In genomic region chr5:61993446-61994017, GRCh38 we compare ENCODE assay signal across 16 cellular contexts.
DNase-seq lines count a peak whose midpoint lies in the region; ATAC-seq, FAIRE-seq and TF ChIP-seq lines count a peak whose summit lies in the region.
"Had no signal": no experiment of that assay in that cellular context is flagged by ENCODE, and none has a peak within 500 bp of the region (broad histone marks: within the 10 kb centered on the region; RNA-seq: fewer than 3 reads in every experiment).

No MANE protein-coding gene starts in this region.

- H4K8ac ChIP-seq in mesenchymal stem cell (ENCODE audit: low read length) = no peak overlapping the region

- no peaks in the 10 kb centered on the region for H3K4me1 ChIP-seq in A673 (ENCODE audit: insufficient read depth, low read length, poor library complexity, severe bottlenecking)
- peaks cover 2% of the 10 kb centered on the region for H3K4me1 ChIP-seq in mesenchymal stem cell (ENCODE audit: control insufficient read depth, insufficient read depth, low read depth, low read length)
- peaks cover 6% of the 10 kb centered on the region for H3K4me1 ChIP-seq in body of pancreas

- no peak overlapping the region for H3K14ac ChIP-seq in mesenchymal stem cell (ENCODE audit: low read length in 2 of 2)

- H3K27ac ChIP-seq in A673 (ENCODE audit: low read depth, low read length, poor library complexity, severe bottlenecking) (no peak overlapping the region), mesenchymal stem cell (ENCODE audit: low read length, poor library complexity, severe bottlenecking) (no peak overlapping the region), brain microvascular endothelial cell (no peak overlapping the region), body of pancreas (no peak overlapping the region)
- H3K27ac ChIP-seq: 22Rv1 had no signal

- H3K27me3 ChIP-seq in A673 (replicated peaks; ENCODE audit: insufficient read depth, low read depth, low read length, poor library complexity) (no peaks in the 10 kb centered on the region), mesenchymal stem cell (ENCODE audit: control insufficient read depth in 1 of 2, insufficient read depth in 1 of 2, low read length in 2 of 2) (no peaks in the 10 kb centered on the region), brain microvascular endothelial cell (replicated peaks) (no peaks in the 10 kb centered on the region), body of pancreas (no peaks in the 10 kb centered on the region)

- H3K4me2 ChIP-seq in mesenchymal stem cell (ENCODE audit: low read length, poor library complexity, severe bottlenecking) = no peak overlapping the region

- CTCF ChIA-PET in A673 (lab: Charles Lee) = no interaction called here

- H3K79me1 ChIP-seq in mesenchymal stem cell (replicated peaks; ENCODE audit: low read length, poor library complexity, severe bottlenecking) = no peaks in the 10 kb centered on the region

- DNase-seq in A673 (ENCODE audit: low spot score) (peak; percentile 4), GM12891 (ENCODE audit: insufficient read length, low spot score) (no peak), amniotic stem cell (lab: John Stamatoyannopoulos, UW) (peak; percentile 8), mesenchymal stem cell (no peak), brain microvascular endothelial cell (no peak), body of pancreas (no peak)
- DNase-seq in activated CD4-positive, CD25-positive, alpha-beta regulatory T cell (lab: John Stamatoyannopoulos, UW) = no peak
- DNase-seq: C1 segment of cervical spinal cord; CD4-positive, alpha-beta memory T cell; DMS79; H7; IMR-90; KBM-7 had no signal

- H3K4me3 ChIP-seq in A673 (ENCODE audit: low read depth, low read length, poor library complexity, severe bottlenecking) (no peak overlapping the region), mesenchymal stem cell (ENCODE audit: insufficient read depth in 1 of 2, low read depth in 1 of 2, low read length in 2 of 2) (no peak overlapping the region), brain microvascular endothelial cell (ENCODE audit: low read depth, low read length) (no peak overlapping the region), body of pancreas (no peak overlapping the region)

- no peak overlapping the region for H4K91ac ChIP-seq in mesenchymal stem cell (ENCODE audit: low read length)

- POLR2A ChIA-PET in A673 (lab: Charles Lee; ENCODE audit: low non-redundant PET) = no interaction called here

- no peak for TF ChIP-seq POLR2A in GM12891 (IDR thresholded peaks at IDR 0.05; ENCODE audit: low read depth, low read length)
- no peak for TF ChIP-seq POLR2A in body of pancreas (IDR thresholded peaks at IDR 0.05)

- intact Hi-C loops in A673 (cut with micrococcal nuclease; ENCODE audit: unreplicated experiment) = no loop called here
- intact Hi-C loops in body of pancreas (cut with DNase I) = no loop called here

- no TSS peak for BruUV-seq in A673 (replicated peaks; lab: Mats Ljungman, UMichigan)

- ATAC-seq in esophagus mucosa (no peak), body of pancreas (no peak)

- H3K9me3 ChIP-seq in A673 (ENCODE audit: low read depth, low read length, poor library complexity, severe bottlenecking) (no peaks in the 10 kb centered on the region), mesenchymal stem cell (ENCODE audit: control insufficient read depth, low read length) (no peaks in the 10 kb centered on the region), body of pancreas (no peaks in the 10 kb centered on the region)

- no peak overlapping the region for H2BK15ac ChIP-seq in mesenchymal stem cell (ENCODE audit: low read depth, poor library complexity, severe bottlenecking)

- no peaks in the 10 kb centered on the region for H3K36me3 ChIP-seq in A673 (ENCODE audit: insufficient read depth, low read length, poor library complexity, severe bottlenecking)
- H3K36me3 ChIP-seq in mesenchymal stem cell (ENCODE audit: control insufficient read depth in 1 of 2, insufficient read depth in 2 of 2, low read depth in 1 of 2, low read length in 2 of 2) = no peaks in the 10 kb centered on the region
- no peaks in the 10 kb centered on the region for H3K36me3 ChIP-seq in brain microvascular endothelial cell (replicated peaks)
- no peaks in the 10 kb centered on the region for H3K36me3 ChIP-seq in body of pancreas (replicated peaks in 1 of 2; ENCODE audit: insufficient read depth in 1 of 2, low read depth in 2 of 2)

- H3K23ac ChIP-seq in mesenchymal stem cell (ENCODE audit: low read length in 2 of 2) = no peak overlapping the region

- no peak overlapping the region for H2BK120ac ChIP-seq in mesenchymal stem cell (ENCODE audit: low read depth, low read length)

- no peak overlapping the region for H2AFZ ChIP-seq in mesenchymal stem cell (ENCODE audit: low read depth, low read length)

- H3K9ac ChIP-seq in mesenchymal stem cell (ENCODE audit: low read length) = peak overlapping the region; percentile 25

- no peak for TF ChIP-seq CTCF in A673 (conservative IDR thresholded peaks at IDR 0.05; ENCODE audit: low read depth, low read length)
- no peak for TF ChIP-seq CTCF in brain microvascular endothelial cell (IDR thresholded peaks at IDR 0.05; ENCODE audit: low read depth, low read length, missing control alignments)
- no peak for TF ChIP-seq CTCF in body of pancreas (IDR thresholded peaks at IDR 0.05)

- H2BK12ac ChIP-seq in mesenchymal stem cell (ENCODE audit: low read length in 2 of 2) = no peak overlapping the region

- no peak overlapping the region for H2BK5ac ChIP-seq in mesenchymal stem cell (ENCODE audit: low read depth, low read length, poor library complexity, severe bottlenecking)

- WGBS in mesenchymal stem cell = 77% methylated on average over 2 of the region's 4 CpGs
- 67 to 77% methylated on average over 4 of the region's 4 CpGs for WGBS in body of pancreas, 2 donors

- in situ Hi-C loops in brain microvascular endothelial cell (cut with HindIII; ENCODE audit: low pct_ligation_motif_present, low sequenced_read_pairs) = no loop called here

- no peak overlapping the region for H2AK5ac ChIP-seq in mesenchymal stem cell (ENCODE audit: low read length, severe bottlenecking)

- H3K4ac ChIP-seq in mesenchymal stem cell (ENCODE audit: low read depth in 1 of 2, low read length in 2 of 2) = no peak overlapping the region

- FAIRE-seq in GM12891 (lab: Jason Lieb, UNC) = no peak
- FAIRE-seq: G401.6 had no signal

- no peak overlapping the region for H3K18ac ChIP-seq in mesenchymal stem cell (ENCODE audit: low read depth in 1 of 2, low read length in 2 of 2)

TF ChIP-seq in GM12891, 5 proteins besides CTCF, POLR2A, EP300 and RAD21:
- TF ChIP-seq TAF1 (IDR thresholded peaks at IDR 0.05; ENCODE audit: low read depth, low read length) (no peak), SPI1 (IDR thresholded peaks at IDR 0.05; ENCODE audit: low read depth, low read length) (0 out of 2 replicates have a peak, but pooled peaks have one; percentile 1)
TF ChIP-seq in GM12891: peak in this region for 1.

Comparison
In these comparisons a context has a peak if more than half of its experiments do, and no peak if none do; other contexts are left out.
1. DNase-seq: peak in A673 (single experiment) and amniotic stem cell (single experiment); none in GM12891 (single experiment), mesenchymal stem cell (single experiment), brain microvascular endothelial cell (single experiment), activated CD4-positive, CD25-positive, alpha-beta regulatory T cell (0 of 4) and body of pancreas (0 of 4).